1 cellular context compared by ENCODE assay signal in genomic region chr7:1534330-1535099, GRCh38.
TF ChIP-seq lines count a peak whose summit lies in the region.

No MANE protein-coding gene starts in this region.

TF ChIP-seq in GM12878, 131 proteins besides CTCF, POLR2A, EP300 and RAD21:
- TF ChIP-seq SMAD5 (IDR thresholded peaks at IDR 0.05; ENCODE audit: low read depth) = no peak
- TF ChIP-seq PKNOX1 (IDR thresholded peaks at IDR 0.05) = peak; percentile 40; the same call in 1 of the 2 replicates
